ENCODE assay signal across 8 cellular contexts in genomic region chr19:5903502-5904301, GRCh38. TPM values are rescaled to one million over a fixed set of nuclear protein-coding genes. Genes with fewer than 3 reads are reported as not detected.
A peak's percentile ranks its signal among the peaks of the same experiment; 100 is the strongest.
DNase-seq lines count a peak whose midpoint lies in the region; ATAC-seq, FAIRE-seq and TF ChIP-seq lines count a peak whose summit lies in the region.

Gene NDUFA11 (minus strand): TSS chr19:5903790. CDS start chr19:5903708, 82 bp downstream.

- H3K27ac ChIP-seq in OCI-LY1 (ENCODE audit: low read depth, low read length, poor library complexity, severe bottlenecking): peak within 1 kb of the TSS; percentile 82
- peak within 1 kb of the TSS; percentile 90 for H3K27ac ChIP-seq in endothelial cell of umbilical vein (ENCODE audit: insufficient read depth, low read depth, low read length)

- H3K4me2 ChIP-seq in OCI-LY1 (ENCODE audit: low read length): peak within 1 kb of the TSS; percentile 88
- H3K4me2 ChIP-seq in endothelial cell of umbilical vein (ENCODE audit: insufficient read depth, low read length): peak within 1 kb of the TSS; percentile 32

- H3K4me1 ChIP-seq in OCI-LY1 (ENCODE audit: insufficient read depth, low read length, severe bottlenecking): peaks cover 18% of the 10 kb centered on the region
- peaks cover 8% of the 10 kb centered on the region for H3K4me1 ChIP-seq in endothelial cell of umbilical vein (ENCODE audit: control insufficient read depth, extremely low read depth, insufficient read depth, low read length)
- H3K4me1 ChIP-seq in mononuclear cell (ENCODE audit: insufficient read depth, low read length): peaks cover 28% of the 10 kb centered on the region

- H3K27me3 ChIP-seq in OCI-LY1 (ENCODE audit: insufficient read depth, low read length): no peaks in the 10 kb centered on the region
- no peaks in the 10 kb centered on the region for H3K27me3 ChIP-seq in endothelial cell of umbilical vein (ENCODE audit: control insufficient read depth in 2 of 2, insufficient read depth in 2 of 2, low read length in 2 of 2)
- no peaks in the 10 kb centered on the region for H3K27me3 ChIP-seq in mononuclear cell (ENCODE audit: insufficient read depth, low read length)

- H2AFZ ChIP-seq in OCI-LY1 (ENCODE audit: low read length) (0 out of 2 replicates have a peak within 1 kb of the TSS, but pooled peaks have one; percentile 31), endothelial cell of umbilical vein (ENCODE audit: low read depth, low read length) (peak within 1 kb of the TSS; percentile 69)

- H3K36me3 ChIP-seq in OCI-LY1 (ENCODE audit: insufficient read depth, low read length): peaks cover 16% of the 10 kb centered on the region
- peaks cover 0 to 2% of the 10 kb centered on the region in 2 experiments for H3K36me3 ChIP-seq in endothelial cell of umbilical vein (ENCODE audit: control insufficient read depth in 2 of 2, extremely low read depth in 1 of 2, insufficient read depth in 2 of 2, low read length in 2 of 2)

- TF ChIP-seq CTCF in OCI-LY1 (IDR thresholded peaks at IDR 0.05; ENCODE audit: low read length) (no peak), endothelial cell of umbilical vein (IDR thresholded peaks at IDR 0.05; ENCODE audit: extremely low read depth in 1 of 2, insufficient read depth in 1 of 2, low read depth in 1 of 2, low read length in 2 of 2) (no peak)

- H3K9me1 ChIP-seq in endothelial cell of umbilical vein (replicated peaks; ENCODE audit: control insufficient read depth, extremely low read depth, insufficient read depth, low read length): no peaks in the 10 kb centered on the region

- no peaks in the 10 kb centered on the region for H3K9me2 ChIP-seq in OCI-LY1 (ENCODE audit: low read depth, low read length)

- H3K9ac ChIP-seq in OCI-LY1 (ENCODE audit: low read length) (peak within 1 kb of the TSS; percentile 99), endothelial cell of umbilical vein (replicated peaks; ENCODE audit: extremely low read depth, insufficient read depth, low read length) (peak within 1 kb of the TSS; percentile 99)

- no TSS peak for BruUV-seq in endothelial cell of umbilical vein (replicated peaks; lab: Mats Ljungman, UMichigan)

- POLR2A ChIA-PET in endothelial cell of umbilical vein (lab: Charles Lee): interaction anchor here (0.5 to 3.0 kb wide), 9 partner anchors 32 to 594 kb away, joined by 3 to 14 read pairs (median 3); partner anchors contain the start of genes RPL36, SAFB and SAFB2

- H3K4me3 ChIP-seq in OCI-LY1 (ENCODE audit: low read depth, low read length, poor library complexity, severe bottlenecking): peak within 1 kb of the TSS; percentile 97
- peak within 1 kb of the TSS; percentile 45 to 89 (median 86) for H3K4me3 ChIP-seq in endothelial cell of umbilical vein (replicated peaks in 1 of 3; ENCODE audit: insufficient read depth in 1 of 3, low read depth in 1 of 3, low read length in 3 of 3)
- peak within 1 kb of the TSS; percentile 72 for H3K4me3 ChIP-seq in mononuclear cell (ENCODE audit: low read length)

- H3F3A ChIP-seq in OCI-LY1 (ENCODE audit: insufficient read depth, low read length): no peaks in the 10 kb centered on the region

- peak; percentile 70 for TF ChIP-seq POLR2A in endothelial cell of umbilical vein (IDR thresholded peaks at IDR 0.05; ENCODE audit: low read depth, low read length)

- FAIRE-seq in endothelial cell of umbilical vein (lab: Jason Lieb, UNC): no peak

- H3K79me2 ChIP-seq in OCI-LY1 (ENCODE audit: insufficient read depth, low read length) (peaks cover 30% of the 10 kb centered on the region), endothelial cell of umbilical vein (ENCODE audit: control insufficient read depth, insufficient read depth, low read length) (peaks cover 32% of the 10 kb centered on the region)

- H3K9me3 ChIP-seq in OCI-LY1 (ENCODE audit: low read length): no peaks in the 10 kb centered on the region
- H3K9me3 ChIP-seq in endothelial cell of umbilical vein (replicated peaks; ENCODE audit: control insufficient read depth, insufficient read depth, low read length): no peaks in the 10 kb centered on the region
- no peaks in the 10 kb centered on the region for H3K9me3 ChIP-seq in mononuclear cell (ENCODE audit: low read depth, low read length)

- ATAC-seq in GM21526 (IDR thresholded peaks at IDR 0.05; ENCODE audit: low FRiP score, unreplicated experiment): peak; percentile 30

- dilution Hi-C loops in endothelial cell of umbilical vein (cut with MboI; ENCODE audit: extremely low pct_ligation_motif_present, low sequenced_read_pairs): no loop called here

- CTCF ChIA-PET in endothelial cell of umbilical vein (lab: Charles Lee): interaction anchor here (0.6 to 3.5 kb wide), 6 partner anchors 31 to 184 kb away, joined by 3 to 37 read pairs (median 5); partner anchors contain the start of genes CATSPERD and LONP1

- no peaks in the 10 kb centered on the region for H4K20me1 ChIP-seq in OCI-LY1 (ENCODE audit: insufficient read depth, low read length)
- no peaks in the 10 kb centered on the region for H4K20me1 ChIP-seq in endothelial cell of umbilical vein (replicated peaks; ENCODE audit: control insufficient read depth, extremely low read depth, insufficient read depth, low read length)

- in situ Hi-C loops in Caki2 (cut with HindIII; ENCODE audit: low pct_unique_long_range_greater_than_20kb, low sequenced_read_pairs): no loop called here

- no peak for DNase-seq in Caki2 (ENCODE audit: low read depth)
- DNase-seq in HuH-7 (ENCODE audit: low spot score): peak; percentile 91
- DNase-seq in activated CD8-positive, alpha-beta memory T cell treated with anti-CD3 and anti-CD28 coated beads, Interleukin-2, amount 50 U/mL, for 4 hours: peak; percentile 96
- DNase-seq in endothelial cell of umbilical vein (ENCODE audit: low read depth, low spot score): peak; percentile 99
- peak; percentile 93 to 96 for DNase-seq in stimulated activated CD8-positive, alpha-beta memory T cell treated with anti-CD3 and anti-CD28 coated beads, Interleukin-4, amount 100 ng/mL, for 4 hours (ENCODE audit: low read depth in 2 of 2, low spot score in 1 of 2)

- intact Hi-C loops in endothelial cell of umbilical vein (cut with micrococcal nuclease): loop anchor here (1.0 to 10.0 kb wide), 7 partner anchors 59 to 211 kb away; partner anchors contain the start of genes CATSPERD, DUS3L, LONP1 and RANBP3

TF ChIP-seq in endothelial cell of umbilical vein, 7 proteins besides CTCF, POLR2A, EP300 and RAD21:
- TF ChIP-seq MYC (IDR thresholded peaks at IDR 0.05; ENCODE audit: low read depth, low read length) (peak; percentile 86), MAX (IDR thresholded peaks at IDR 0.05; ENCODE audit: insufficient read depth, insufficient read length) (peak; percentile 73), FOS (IDR thresholded peaks at IDR 0.05; ENCODE audit: borderline replicate concordance, insufficient read depth, low read length) (no peak), POLR2AphosphoS5 (IDR thresholded peaks at IDR 0.05; ENCODE audit: insufficient read depth, low read depth, low read length) (peak; percentile 78)
TF ChIP-seq in endothelial cell of umbilical vein: peak in this region for 3.

RNA-seq across cellular contexts. Expression of gene NDUFA11, which starts in this region (rescaled TPM):
- total RNA-seq in Caki2 (2014; rRNA removed; shearing (Covaris generic); ENCODE audit: low replicate concordance): 190 and 227 TPM in 2 replicates
- 281 and 283 TPM in 2 replicates for total RNA-seq in endothelial cell of umbilical vein
- 876 and 1,690 TPM in 2 replicates for polyA plus RNA-seq in endothelial cell of umbilical vein
- 491 and 683 TPM in 2 replicates for polyA plus RNA-seq in endothelial cell of umbilical vein (2011; cell fraction: cytosol; rRNA removed)
- 195 and 273 TPM in 2 replicates for polyA plus RNA-seq in endothelial cell of umbilical vein (2011; cell fraction: nucleus; rRNA removed)
- 256 and 303 TPM in 2 replicates for polyA plus RNA-seq in endothelial cell of umbilical vein (2012)
- polyA minus RNA-seq in endothelial cell of umbilical vein: 50.8 and 68.0 TPM in 2 replicates
- 39.5 TPM for polyA minus RNA-seq in endothelial cell of umbilical vein (2011; cell fraction: cytosol; rRNA and poly(A)+ RNA removed)
- 16.4 and 23.1 TPM in 2 replicates for polyA minus RNA-seq in endothelial cell of umbilical vein (2011; cell fraction: nucleus; rRNA and poly(A)+ RNA removed)
- 59.5 TPM for total RNA-seq in mononuclear cell
